19 cellular contexts compared by ENCODE assay signal in genomic region chr6:41679696-41680095, GRCh38. TPM values are rescaled to one million over a fixed set of nuclear protein-coding genes. Genes with fewer than 3 reads are reported as not detected.
"Had no signal": no experiment of that assay in that cellular context is flagged by ENCODE, and none has a peak within 500 bp of the region (broad histone marks: within the 10 kb centered on the region; RNA-seq: fewer than 3 reads in every experiment).

No MANE protein-coding gene starts in this region.

- DNase-seq: effector memory CD8-positive, alpha-beta T cell; esophagus squamous epithelium; foreskin fibroblast; glutamatergic neuron; immature natural killer cell; left colon; midbrain; occipital lobe; psoas muscle; retina; stimulated activated CD4-positive, alpha-beta T cell treated with anti-CD3 and anti-CD28 coated beads, Interleukin-2, amount 100 ng/mL, for 24 hours; stimulated activated CD4-positive, alpha-beta T cell treated with anti-CD3 and anti-CD28 coated beads, Interleukin-4, amount 100 ng/mL, for 4 hours; stimulated activated naive CD4-positive, alpha-beta T cell treated with Interleukin-2 at 50 U/mL for 16 hours had no signal

- H3K36me3 Mint-ChIP-seq: immature natural killer cell, type B pancreatic cell had no signal

- H3K27ac Mint-ChIP-seq: dendritic cell treated with granulocyte-macrophage colony-stimulating factor and Interleukin-4, amounts not matched to agents 40 ng/mL and 50 ng/mL, for 4 days; effector memory CD8-positive, alpha-beta T cell; immature natural killer cell had no signal

- H3K79me2 ChIP-seq: parathyroid adenoma had no signal

- H3K9me3 Mint-ChIP-seq: dendritic cell treated with granulocyte-macrophage colony-stimulating factor and Interleukin-4, amounts not matched to agents 40 ng/mL and 50 ng/mL, for 4 days; effector memory CD8-positive, alpha-beta T cell; immature natural killer cell; nephron; type B pancreatic cell had no signal

- H3K27ac ChIP-seq: esophagus squamous epithelium, gastroesophageal sphincter, parathyroid adenoma, psoas muscle, right lobe of liver had no signal

- H3K4me3 Mint-ChIP-seq: dendritic cell treated with granulocyte-macrophage colony-stimulating factor and Interleukin-4, amounts not matched to agents 40 ng/mL and 50 ng/mL, for 4 days; effector memory CD8-positive, alpha-beta T cell; immature natural killer cell; nephron had no signal

- H3K27me3 ChIP-seq: right lobe of liver had no signal

- ATAC-seq: effector memory CD8-positive, alpha-beta T cell; gastroesophageal sphincter; left colon; psoas muscle; right lobe of liver had no signal

- H3K36me3 ChIP-seq: right lobe of liver had no signal

- H3K4me3 ChIP-seq: esophagus squamous epithelium, gastroesophageal sphincter, psoas muscle, right lobe of liver had no signal

- H3K9me3 ChIP-seq: esophagus squamous epithelium, gastroesophageal sphincter, psoas muscle, right lobe of liver had no signal

- H2AFZ ChIP-seq: parathyroid adenoma had no signal

RNA-seq across cellular contexts. Expression of gene MDFI, which starts 41.4 kb away (rescaled TPM):
- polyA plus RNA-seq: immature natural killer cell had no signal
